ENCODE assay signal across 8 cellular contexts in the genomic region with DNA sequence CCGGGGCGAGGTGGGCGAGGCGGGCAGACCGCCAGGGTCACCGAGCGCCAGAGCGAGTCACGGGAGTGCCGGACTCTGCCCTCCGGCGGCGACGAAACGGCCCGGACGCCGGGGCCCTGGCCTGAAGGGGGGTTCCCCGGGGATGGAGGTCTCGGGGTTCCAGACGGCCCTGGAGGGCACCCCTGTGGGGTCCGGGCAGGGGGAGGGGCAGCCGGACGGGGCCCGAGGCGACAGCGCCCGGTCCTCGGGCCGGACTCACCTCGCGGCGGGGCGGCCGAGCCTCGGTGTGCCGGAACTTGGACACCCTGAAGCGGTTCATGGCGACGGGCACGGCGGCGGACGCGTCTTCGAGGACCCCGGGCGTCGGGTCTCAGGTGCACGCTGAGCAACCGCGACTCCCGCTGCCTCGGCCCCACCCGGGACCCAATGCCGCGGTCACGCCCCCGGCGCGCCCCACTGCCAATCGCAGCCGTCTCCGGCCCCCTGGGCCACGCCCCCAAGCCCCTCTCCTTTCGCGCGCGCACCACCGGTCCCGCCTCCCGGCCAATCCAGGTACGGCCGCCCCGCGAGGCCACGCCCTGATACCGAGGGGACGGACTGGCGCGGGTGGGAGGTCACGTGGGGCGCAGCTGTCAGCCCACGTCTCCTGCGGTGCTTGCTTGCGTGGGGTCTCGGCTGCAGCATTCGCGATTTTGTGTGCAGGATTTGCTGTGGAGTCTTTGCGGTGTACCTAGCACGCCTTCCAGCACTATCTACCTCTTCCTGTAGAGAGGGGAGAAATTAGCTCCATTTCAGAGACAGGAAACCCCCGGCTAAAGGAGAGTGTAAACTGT. TPM values are rescaled to one million over a fixed set of nuclear protein-coding genes. Genes with fewer than 3 reads are reported as not detected.
DNase-seq lines count a peak whose midpoint lies in the region; ATAC-seq, FAIRE-seq and TF ChIP-seq lines count a peak whose summit lies in the region.

Gene CORO7 (minus strand): TSS at position 397 of the 833 bp plus-strand sequence. CDS start 78 bp downstream, at position 319.

- no peaks in the 10 kb centered on the region for H3K27me3 ChIP-seq in keratinocyte (ENCODE audit: control insufficient read depth, extremely low read depth, insufficient read depth, low read length)

- peaks cover 30% of the 10 kb centered on the region for H3K4me1 Mint-ChIP-seq in central memory CD8-positive, alpha-beta T cell

- dilution Hi-C loops in keratinocyte (cut with MboI; ENCODE audit: extremely low pct_ligation_motif_present, low sequenced_read_pairs) = no loop called here

- peaks cover 3% of the 10 kb centered on the region for H4K20me1 ChIP-seq in keratinocyte (ENCODE audit: control insufficient read depth, extremely low read depth, insufficient read depth, low read length)

- peak within 1 kb of the TSS; percentile 64 for H3K27ac ChIP-seq in keratinocyte (ENCODE audit: control insufficient read depth, insufficient read depth, low read length)

- H3K79me2 ChIP-seq in keratinocyte (ENCODE audit: control insufficient read depth, insufficient read depth, low read length) = peaks cover 30% of the 10 kb centered on the region

- H3K9ac ChIP-seq in keratinocyte (ENCODE audit: control insufficient read depth, extremely low read depth, insufficient read depth, low read length) = peak within 1 kb of the TSS; percentile 80

- no peaks in the 10 kb centered on the region for H3K27me3 Mint-ChIP-seq in central memory CD8-positive, alpha-beta T cell

- peak within 1 kb of the TSS; percentile 92 for H2AFZ ChIP-seq in keratinocyte (ENCODE audit: control insufficient read depth, low read length)

- H3K4me2 ChIP-seq in keratinocyte (ENCODE audit: control insufficient read depth, extremely low read depth, insufficient read depth, low read depth, low read length) = peak within 1 kb of the TSS; percentile 93

- peak; percentile 60 for ATAC-seq in GM19035 (IDR thresholded peaks at IDR 0.05; ENCODE audit: unreplicated experiment)
- ATAC-seq in HG03342 (IDR thresholded peaks at IDR 0.05; ENCODE audit: unreplicated experiment) = peak; percentile 50
- peak; percentile 77 to 79 for ATAC-seq in activated CD4-positive, CD25-positive, alpha-beta regulatory T cell treated with anti-CD3 and anti-CD28 coated beads, Interleukin-2, amount 50 U/mL, for 24 hours
- peak; percentile 68 for ATAC-seq in central memory CD8-positive, alpha-beta T cell (replicated peaks; ENCODE audit: extremely low read depth, poor library complexity, severe bottlenecking)

- DNase-seq in AG09319 (ENCODE audit: extremely low read depth, low read depth) (peak; percentile 48), NCI-H446 (lab: John Stamatoyannopoulos, UW) (peak; percentile 79 to 94), keratinocyte (ENCODE audit: low read depth, low spot score) (no peak)
- peak; percentile 99 to 100 for DNase-seq in central memory CD8-positive, alpha-beta T cell (ENCODE audit: low spot score in 2 of 2)
- DNase-seq in stimulated activated CD4-positive, alpha-beta T cell treated with anti-CD3 and anti-CD28 coated beads, Interleukin-12 subunit alpha, Interleukin-12 subunit beta, amount 100 ng/mL, for 48 hours (ENCODE audit: low read depth in 2 of 3, low spot score in 1 of 3) = peak; percentile 94 to 98 (median 96)

- FAIRE-seq in keratinocyte (lab: Jason Lieb, UNC) = no peak

- no peaks in the 10 kb centered on the region for H3K9me3 ChIP-seq in keratinocyte (ENCODE audit: control insufficient read depth, low read depth, low read length)

- peak within 1 kb of the TSS; percentile 97 for H3K27ac Mint-ChIP-seq in central memory CD8-positive, alpha-beta T cell (ENCODE audit: low read depth)

- peak within 1 kb of the TSS; percentile 71 to 91 (median 82) for H3K4me3 ChIP-seq in keratinocyte (ENCODE audit: control insufficient read depth in 2 of 3, extremely low read depth in 1 of 3, insufficient read depth in 2 of 3, low read depth in 1 of 3, low read length in 3 of 3)

- H3K36me3 Mint-ChIP-seq in central memory CD8-positive, alpha-beta T cell (ENCODE audit: insufficient read depth) = peaks cover 44% of the 10 kb centered on the region

- peaks cover 5 to 11% of the 10 kb centered on the region in 2 experiments for H3K36me3 ChIP-seq in keratinocyte (ENCODE audit: control insufficient read depth in 2 of 2, extremely low read depth in 1 of 2, insufficient read depth in 2 of 2, low read length in 2 of 2)

- peak within 1 kb of the TSS; percentile 93 for H3K4me3 Mint-ChIP-seq in central memory CD8-positive, alpha-beta T cell

- peaks cover 8% of the 10 kb centered on the region for H3K4me1 ChIP-seq in keratinocyte (ENCODE audit: control insufficient read depth, extremely low read depth, insufficient read depth, low read length)

- TF ChIP-seq CTCF in AG09319 (IDR thresholded peaks at IDR 0.05; ENCODE audit: low read depth, low read length) (no peak), keratinocyte (optimal IDR thresholded peaks at IDR 0.05 in 1 of 3, IDR thresholded peaks at IDR 0.05 in 1 of 3, conservative IDR thresholded peaks at IDR 0.05 in 1 of 3; ENCODE audit: extremely low read depth in 1 of 3, insufficient read depth in 2 of 3, low read length in 3 of 3) (no peak)

- no peaks in the 10 kb centered on the region for H3K9me1 ChIP-seq in keratinocyte (ENCODE audit: control insufficient read depth, extremely low read depth, insufficient read depth, low read length)

- H3K9me3 Mint-ChIP-seq in central memory CD8-positive, alpha-beta T cell = no peaks in the 10 kb centered on the region

RNA-seq across cellular contexts. Expression of gene CORO7, which starts in this region (rescaled TPM):
- polyA plus RNA-seq in keratinocyte = 8.4 to 12.5 TPM (median 12.2 TPM) in 3 replicates
- 17.6 TPM for polyA plus RNA-seq in keratinocyte (2011; ENCODE audit: low read depth)
- 5.3 and 7.6 TPM in 2 replicates for polyA plus RNA-seq in keratinocyte (2011; cell fraction: cytosol; rRNA removed)
- polyA plus RNA-seq in keratinocyte (2011; cell fraction: nucleus; rRNA removed) = 46.0 and 55.4 TPM in 2 replicates
- polyA plus RNA-seq in keratinocyte (2012; ENCODE audit: low replicate concordance) = 10.8 and 15.6 TPM in 2 replicates
- 10.3 to 53.1 TPM (median 11.7 TPM) in 3 replicates for polyA minus RNA-seq in keratinocyte
- polyA minus RNA-seq in keratinocyte (2011; cell fraction: cytosol; rRNA and poly(A)+ RNA removed) = 27.4 TPM
- polyA minus RNA-seq in keratinocyte (2011; cell fraction: nucleus; rRNA and poly(A)+ RNA removed) = 25.3 and 30.5 TPM in 2 replicates
